10 cellular contexts compared by ENCODE assay signal in genomic region chr12:80709811-80710726, GRCh38. TPM values are rescaled to one million over a fixed set of nuclear protein-coding genes. Genes with fewer than 3 reads are reported as not detected.
DNase-seq lines count a peak whose midpoint lies in the region; ATAC-seq, FAIRE-seq and TF ChIP-seq lines count a peak whose summit lies in the region.
"Had no signal": no experiment of that assay in that cellular context is flagged by ENCODE, and none has a peak within 500 bp of the region (broad histone marks: within the 10 kb centered on the region; RNA-seq: fewer than 3 reads in every experiment).

No MANE protein-coding gene starts in this region.

- CTCF ChIA-PET in H1 (lab: Charles Lee; ENCODE audit: partially characterized antibody): interaction anchor here (0.6 to 2.6 kb wide), 41 partner anchors 9 to 741 kb away, joined by 3 to 10 read pairs (median 4); no protein-coding TSS in a partner anchor
- CTCF ChIA-PET in activated CD4-positive, alpha-beta T cell treated with anti-CD3 and anti-CD28 coated beads, Interleukin-2, amount 10 ng/mL, durations not matched to agents 7 days and 5 days (lab: Charles Lee): no interaction called here

- 15% methylated on average over 20 of the region's 20 CpGs; no CpG with 5 or more reads in 1 of the 2 experiments for WGBS in H1 (ENCODE audit: extremely low coverage in 1 of 2, insufficient coverage in 1 of 2, insufficient read length in 1 of 2, insufficient replicate concordance in 2 of 2, low coverage in 1 of 2, low lambda C conversion rate in 2 of 2, missing lambda C conversion rate in 1 of 2), 2 experiments
- WGBS in small intestine, 3 donors: 51 to 67% (median 57%) methylated on average over 20 of the region's 20 CpGs

- H3K4me1 Mint-ChIP-seq in type B pancreatic cell (ENCODE audit: unreplicated experiment): peaks cover 33% of the 10 kb centered on the region
- no peaks in the 10 kb centered on the region for H3K4me1 Mint-ChIP-seq in activated CD4-positive, alpha-beta T cell treated with anti-CD3 and anti-CD28 coated beads, Interleukin-2, amount 10 ng/mL, durations not matched to agents 7 days and 5 days

- H3K36me3 ChIP-seq in cardiac muscle cell (no peaks in the 10 kb centered on the region), H1 (ENCODE audit: control insufficient read depth in 2 of 4, insufficient read depth in 4 of 4, low read length in 3 of 4) (no peaks in the 10 kb centered on the region), small intestine (ENCODE audit: control insufficient read depth in 2 of 2, insufficient read depth in 2 of 2, low read length in 2 of 2) (no peaks in the 10 kb centered on the region)

- H3K27ac ChIP-seq in cardiac muscle cell: no peak overlapping the region
- no peak overlapping the region for H3K27ac ChIP-seq in H1 (ENCODE audit: low read depth, low read length)
- no peak overlapping the region for H3K27ac ChIP-seq in small intestine (ENCODE audit: low read depth in 1 of 2, low read length in 1 of 2)

- H4K8ac ChIP-seq in H1 (ENCODE audit: extremely low read depth, insufficient read depth, low read length): no peak overlapping the region

- H3K79me1 ChIP-seq in H1 (ENCODE audit: low read depth, low read length): no peaks in the 10 kb centered on the region

- TF ChIP-seq POLR2A in H1 (IDR thresholded peaks at IDR 0.05; ENCODE audit: control extremely low read depth in 1 of 2, low read depth in 2 of 2, low read length in 2 of 2): no peak

- H4K91ac ChIP-seq in H1 (replicated peaks; ENCODE audit: insufficient read length, low read length): no peak overlapping the region

- H3K18ac ChIP-seq in H1 (ENCODE audit: extremely low read depth, low read length): peak overlapping the region; percentile 81; the same call in 1 of the 2 replicates

- no peak overlapping the region for H2BK120ac ChIP-seq in H1 (replicated peaks; ENCODE audit: low read depth, low read length)

- peak overlapping the region; percentile 87 for H2AFZ ChIP-seq in H1 (ENCODE audit: low read length)

- no peak overlapping the region for H2BK5ac ChIP-seq in H1 (ENCODE audit: low read depth, low read length)

- H3K27me3 ChIP-seq in cardiac muscle cell: peaks cover 75% of the 10 kb centered on the region
- peaks cover 32 to 61% (median 55%) of the 10 kb centered on the region in 4 experiments for H3K27me3 ChIP-seq in H1 (replicated peaks in 1 of 4; ENCODE audit: control insufficient read depth in 3 of 4, extremely low read depth in 1 of 4, insufficient read depth in 3 of 4, low read length in 3 of 4)
- H3K27me3 ChIP-seq in small intestine (ENCODE audit: control insufficient read depth in 2 of 2, insufficient read depth in 2 of 2, low read length in 2 of 2): peaks cover 0 to 14% of the 10 kb centered on the region in 2 donors

- no peak overlapping the region for H4K5ac ChIP-seq in H1 (ENCODE audit: insufficient read length, low read depth, low read length)

- peak; percentile 17 to 37 for DNase-seq in cardiac muscle cell (ENCODE audit: low read depth in 1 of 2, low spot score in 1 of 2)
- DNase-seq in left ventricle myocardium superior: no peak
- DNase-seq in H1 (ENCODE audit: low read depth in 1 of 2, low spot score in 2 of 2): peak in 1 of 2 experiments; percentile 65
- no peak for DNase-seq in type B pancreatic cell (ENCODE audit: extremely low spot score, unreplicated experiment)
- DNase-seq in activated gamma-delta T cell treated with Interleukin-2 at 50 U/mL for 16 hours: no peak
- DNase-seq in small intestine: no peak
- no peak for DNase-seq in activated CD4-positive, alpha-beta T cell treated with anti-CD3 and anti-CD28 coated beads, Interleukin-2, amount 10 ng/mL, durations not matched to agents 7 days and 5 days
- DNase-seq: NCI-H526 treated with DMSO at 0.1 percent for 48 hours had no signal

- H2AK5ac ChIP-seq in H1 (ENCODE audit: low read depth, low read length): no peak overlapping the region

- H3K9me3 Mint-ChIP-seq in type B pancreatic cell: peaks cover 4% of the 10 kb centered on the region
- H3K9me3 Mint-ChIP-seq in activated CD4-positive, alpha-beta T cell treated with anti-CD3 and anti-CD28 coated beads, Interleukin-2, amount 10 ng/mL, durations not matched to agents 7 days and 5 days: no peaks in the 10 kb centered on the region

- H3K4me3 Mint-ChIP-seq in type B pancreatic cell: peak overlapping the region; percentile 27
- H3K4me3 Mint-ChIP-seq in activated CD4-positive, alpha-beta T cell treated with anti-CD3 and anti-CD28 coated beads, Interleukin-2, amount 10 ng/mL, durations not matched to agents 7 days and 5 days: no peak overlapping the region

- H2BK15ac ChIP-seq in H1 (ENCODE audit: low read length): no peak overlapping the region

- H3K27ac Mint-ChIP-seq in type B pancreatic cell: no peak overlapping the region
- no peak overlapping the region for H3K27ac Mint-ChIP-seq in activated CD4-positive, alpha-beta T cell treated with anti-CD3 and anti-CD28 coated beads, Interleukin-2, amount 10 ng/mL, durations not matched to agents 7 days and 5 days

- no peak for TF ChIP-seq EP300 in H1 (IDR thresholded peaks at IDR 0.05; ENCODE audit: borderline replicate concordance in 1 of 2, low read depth in 2 of 2, low read length in 2 of 2)

- H3K23me2 ChIP-seq in H1 (ENCODE audit: low read depth, low read length): peaks cover 14% of the 10 kb centered on the region

- H3K36me3 Mint-ChIP-seq in type B pancreatic cell: peaks cover 4% of the 10 kb centered on the region
- no peaks in the 10 kb centered on the region for H3K36me3 Mint-ChIP-seq in activated CD4-positive, alpha-beta T cell treated with anti-CD3 and anti-CD28 coated beads, Interleukin-2, amount 10 ng/mL, durations not matched to agents 7 days and 5 days (ENCODE audit: low read depth)

- peaks cover 0 to 2% of the 10 kb centered on the region in 2 experiments for H4K20me1 ChIP-seq in H1 (replicated peaks in 1 of 2; ENCODE audit: control insufficient read depth in 1 of 2, insufficient read depth in 2 of 2, low read length in 2 of 2)

- TF ChIP-seq RAD21 in H1 (IDR thresholded peaks at IDR 0.05 in 1 of 2, conservative IDR thresholded peaks at IDR 0.05 in 1 of 2; ENCODE audit: low read depth in 2 of 2, low read length in 2 of 2): peak; percentile 60 to 73

- H3K4me3 ChIP-seq in cardiac muscle cell: no peak overlapping the region
- peak overlapping the region; percentile 19 to 54 (median 32); a peak in 7 of 8 replicates for H3K4me3 ChIP-seq in H1 (ENCODE audit: extremely low read depth in 1 of 4, insufficient read depth in 2 of 4, low read depth in 3 of 4, low read length in 4 of 4)
- H3K4me3 ChIP-seq in small intestine (ENCODE audit: low read depth in 1 of 2, low read length in 2 of 2): no peak overlapping the region

- no peak for ATAC-seq in left ventricle myocardium superior
- ATAC-seq in HG03558 (IDR thresholded peaks at IDR 0.05; ENCODE audit: extremely low read depth, unreplicated experiment): peak; percentile 54

- H2BK12ac ChIP-seq in H1 (ENCODE audit: low read depth, low read length): peak overlapping the region; percentile 18; the same call in 1 of the 2 replicates

- no peak overlapping the region for H3K9ac ChIP-seq in H1 (replicated peaks in 1 of 4; ENCODE audit: extremely low read depth in 1 of 4, low read depth in 3 of 4, low read length in 3 of 4)

- no peaks in the 10 kb centered on the region for H3K9me3 ChIP-seq in cardiac muscle cell (ENCODE audit: low read depth)
- no peaks in the 10 kb centered on the region for H3K9me3 ChIP-seq in H1 (ENCODE audit: insufficient read depth in 2 of 2, low read depth in 1 of 2, low read length in 1 of 2)
- H3K9me3 ChIP-seq in small intestine (ENCODE audit: control insufficient read depth, low read depth): no peaks in the 10 kb centered on the region

- TF ChIP-seq CTCF in cardiac muscle cell (IDR thresholded peaks at IDR 0.05; ENCODE audit: low read depth, low read length) (peak; percentile 51), H1 (IDR thresholded peaks at IDR 0.05; ENCODE audit: control extremely low read depth in 1 of 3, insufficient read depth in 1 of 3, low read depth in 1 of 3, low read length in 3 of 3) (peak; percentile 66 to 91 (median 76)), type B pancreatic cell (conservative IDR thresholded peaks at IDR 0.05) (peak; percentile 66)

- H3K4me2 ChIP-seq in H1 (ENCODE audit: insufficient read depth in 1 of 2, low read depth in 2 of 2, low read length in 2 of 2): peak overlapping the region; percentile 70 to 94

- FAIRE-seq in H1 (lab: Jason Lieb, UNC) (peak; percentile 83), small intestine (lab: Jason Lieb, UNC) (no peak)

- intact Hi-C loops in left ventricle myocardium superior (cut with micrococcal nuclease): no loop called here

- H2BK20ac ChIP-seq in H1 (ENCODE audit: low read length): peak overlapping the region; percentile 34; the same call in 1 of the 2 replicates

- H3K56ac ChIP-seq in H1 (replicated peaks; ENCODE audit: insufficient read length, low read depth, low read length): no peak overlapping the region

- POLR2A ChIA-PET in H1 (lab: Charles Lee; ENCODE audit: partially characterized antibody): interaction anchor here (1.4 kb wide), 1 partner anchor 26 kb away, joined by 4 read pairs; no protein-coding TSS in a partner anchor
- POLR2A ChIA-PET in activated CD4-positive, alpha-beta T cell treated with anti-CD3 and anti-CD28 coated beads, Interleukin-2, amount 10 ng/mL, durations not matched to agents 7 days and 5 days (lab: Charles Lee): no interaction called here

- H3K14ac ChIP-seq in H1 (ENCODE audit: insufficient read length): no peak overlapping the region

- no peaks in the 10 kb centered on the region for H3K4me1 ChIP-seq in cardiac muscle cell (ENCODE audit: low read depth)
- peaks cover 11 to 27% (median 19%) of the 10 kb centered on the region in 4 experiments for H3K4me1 ChIP-seq in H1 (replicated peaks in 1 of 4; ENCODE audit: control insufficient read depth in 3 of 4, insufficient read depth in 4 of 4, low read length in 3 of 4)
- no peaks in the 10 kb centered on the region for H3K4me1 ChIP-seq in small intestine (ENCODE audit: control insufficient read depth in 2 of 2, insufficient read depth in 1 of 2, low read depth in 1 of 2, low read length in 1 of 2)

- no peak overlapping the region for H3K4ac ChIP-seq in H1 (replicated peaks; ENCODE audit: insufficient read length, low read depth, low read length)

- no peak overlapping the region for H3K23ac ChIP-seq in H1 (ENCODE audit: insufficient read length)

- peaks cover 84% of the 10 kb centered on the region for H3K27me3 Mint-ChIP-seq in type B pancreatic cell
- peaks cover 44% of the 10 kb centered on the region for H3K27me3 Mint-ChIP-seq in activated CD4-positive, alpha-beta T cell treated with anti-CD3 and anti-CD28 coated beads, Interleukin-2, amount 10 ng/mL, durations not matched to agents 7 days and 5 days

- no peaks in the 10 kb centered on the region for H3K79me2 ChIP-seq in H1 (ENCODE audit: control insufficient read depth in 1 of 2, insufficient read depth in 2 of 2, low read length in 2 of 2)

RNA-seq across cellular contexts. Expression of gene MYF6, which starts 2.6 kb away (rescaled TPM):
- not detected in 2 replicates for total RNA-seq in cardiac muscle cell
- not detected in 2 replicates for polyA plus RNA-seq in cardiac muscle cell
- total RNA-seq in left ventricle myocardium superior: not detected
- not detected in 2 replicates for total RNA-seq in H1 (2021; fragmentation: NEBNext Ultra II Directional; extraction: Animal tissue kit (Norgen Biotek cat#: 25700))
- polyA plus RNA-seq in H1 (2011; rRNA removed): 0.31 and 0.39 TPM in 2 replicates
- polyA plus RNA-seq in H1 (2011; cell fraction: cytosol; rRNA removed): 0.41 TPM
- polyA plus RNA-seq in H1 (2011; cell fraction: nucleus; rRNA removed): 0.21 TPM
- polyA plus RNA-seq in H1 (2012, experiment 1 of 2): 0.33 to 0.56 TPM (median 0.48 TPM) in 4 replicates
- polyA plus RNA-seq in H1 (2012, experiment 2 of 2): 0.22 TPM
- 0.06 TPM for polyA plus RNA-seq in H1 (2013, experiment 1 of 2)
- not detected for polyA plus RNA-seq in H1 (2013, experiment 2 of 2)
- polyA minus RNA-seq in H1 (2011; rRNA and poly(A)+ RNA removed): 0.19 and 0.56 TPM in 2 replicates
- not detected for polyA minus RNA-seq in H1 (2011; cell fraction: cytosol; rRNA and poly(A)+ RNA removed)
- polyA minus RNA-seq in H1 (2011; cell fraction: nucleus; rRNA and poly(A)+ RNA removed): not detected
- total RNA-seq in type B pancreatic cell (ENCODE audit: low replicate concordance): 1.4 TPM in 1 of 2 replicates, not detected in the other
- polyA plus RNA-seq in small intestine: under 1 TPM in 1 of 3 donors, not detected in 2; 0.54 TPM
- not detected for total RNA-seq in activated CD4-positive, alpha-beta T cell treated with anti-CD3 and anti-CD28 coated beads, Interleukin-2, amount 10 ng/mL, durations not matched to agents 7 days and 5 days

RNA-seq across cellular contexts. Expression of gene MYF5, which starts 6.6 kb away (rescaled TPM):
- not detected in 2 replicates for total RNA-seq in cardiac muscle cell
- polyA plus RNA-seq in cardiac muscle cell: not detected in 2 replicates
- not detected for total RNA-seq in left ventricle myocardium superior
- total RNA-seq in H1 (2021; fragmentation: NEBNext Ultra II Directional; extraction: Animal tissue kit (Norgen Biotek cat#: 25700)): not detected in 2 replicates
- polyA plus RNA-seq in H1 (2011; rRNA removed): 0.09 TPM in 2 replicates
- 0.08 TPM for polyA plus RNA-seq in H1 (2011; cell fraction: cytosol; rRNA removed)
- 0.07 TPM for polyA plus RNA-seq in H1 (2011; cell fraction: nucleus; rRNA removed)
- not detected in 4 replicates for polyA plus RNA-seq in H1 (2012, experiment 1 of 2)
- not detected for polyA plus RNA-seq in H1 (2012, experiment 2 of 2)
- not detected for polyA plus RNA-seq in H1 (2013, experiment 1 of 2)
- not detected for polyA plus RNA-seq in H1 (2013, experiment 2 of 2)
- polyA minus RNA-seq in H1 (2011; rRNA and poly(A)+ RNA removed): 0.13 and 0.17 TPM in 2 replicates
- not detected for polyA minus RNA-seq in H1 (2011; cell fraction: cytosol; rRNA and poly(A)+ RNA removed)
- polyA minus RNA-seq in H1 (2011; cell fraction: nucleus; rRNA and poly(A)+ RNA removed): not detected
- total RNA-seq in type B pancreatic cell (ENCODE audit: low replicate concordance): not detected in 2 replicates
- not detected for polyA plus RNA-seq in small intestine
- not detected for total RNA-seq in activated CD4-positive, alpha-beta T cell treated with anti-CD3 and anti-CD28 coated beads, Interleukin-2, amount 10 ng/mL, durations not matched to agents 7 days and 5 days
- polyA plus RNA-seq: BJ had no signal

Comparison
In these comparisons a context has a peak if more than half of its experiments do, and no peak if none do; other contexts are left out.
1. DNase-seq: peak in cardiac muscle cell (2 of 2); none in left ventricle myocardium superior (single experiment), type B pancreatic cell (single experiment), activated gamma-delta T cell treated with Interleukin-2 at 50 U/mL for 16 hours (single experiment), small intestine (single experiment) and activated CD4-positive, alpha-beta T cell treated with anti-CD3 and anti-CD28 coated beads, Interleukin-2, amount 10 ng/mL, durations not matched to agents 7 days and 5 days (single experiment).
2. H3K4me3 ChIP-seq: peak in H1 (4 of 4); none in cardiac muscle cell (single experiment) and small intestine (0 of 2).
3. Peak in every context shown above with its lines, with median percentiles within 50 percentile points of each other: CTCF ChIP-seq.